Comparison of ENCODE assay signal across 21 cellular contexts in the genomic region with DNA sequence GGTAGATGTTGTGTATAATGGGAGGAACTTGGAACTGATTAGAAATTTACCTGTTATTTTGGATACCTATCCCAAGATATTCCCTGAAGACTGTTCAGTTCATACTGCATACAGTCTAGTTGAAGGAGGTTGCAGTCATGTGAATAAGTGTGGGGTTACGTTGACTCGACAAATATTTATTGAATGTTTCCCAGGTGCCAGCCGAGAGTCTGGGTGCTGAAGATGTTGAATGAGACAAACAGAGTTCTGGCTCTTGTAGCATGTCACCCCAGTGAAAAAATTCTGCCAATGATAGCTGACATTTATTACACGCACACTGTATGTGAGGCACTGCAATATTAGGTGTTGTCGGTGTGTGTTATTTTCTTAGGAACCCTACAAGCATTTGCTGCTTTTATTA.
"Had no signal": no experiment of that assay in that cellular context is flagged by ENCODE, and none has a peak within 500 bp of the region (broad histone marks: within the 10 kb centered on the region; RNA-seq: fewer than 3 reads in every experiment).

No MANE protein-coding gene starts in this region.

- H3K4me3 ChIP-seq: coronary artery, esophagus muscularis mucosa, gastrocnemius medialis, neural progenitor cell, sigmoid colon, smooth muscle cell, stomach, transverse colon, uterus had no signal

- H3K27me3 ChIP-seq: esophagus muscularis mucosa, gastrocnemius medialis, neural progenitor cell, sigmoid colon, stomach, transverse colon, uterus had no signal

- DNase-seq: activated CD4-positive, alpha-beta memory T cell treated with anti-CD3 and anti-CD28 coated beads for 36 hours; activated CD4-positive, alpha-beta T cell treated with anti-CD3 and anti-CD28 coated beads for 48 hours; activated effector memory CD4-positive, alpha-beta T cell treated with anti-CD3 and anti-CD28 coated beads, Interleukin-2, amount 50 U/mL, for 16 hours; activated naive CD4-positive, alpha-beta T cell treated with anti-CD3 and anti-CD28 coated beads, Interleukin-2, amount 10 ng/mL, durations not matched to agents 7 days and 5 days; activated T-cell treated with anti-CD3 and anti-CD28 coated beads for 4 hours; amygdala; cerebellar nuclear complex; gastrocnemius medialis; left colon; naive thymus-derived CD8-positive, alpha-beta T cell; posterior cingulate gyrus; sigmoid colon; stimulated activated CD4-positive, alpha-beta T cell treated with anti-CD3 and anti-CD28 coated beads, Interleukin-15, amount 100 ng/mL, for 24 hours; stomach; transverse colon; uterus had no signal

- H3K36me3 ChIP-seq: esophagus muscularis mucosa, gastrocnemius medialis, neural progenitor cell, sigmoid colon, stomach, transverse colon, uterus had no signal

- H3K9me3 ChIP-seq: esophagus muscularis mucosa, gastrocnemius medialis, sigmoid colon, stomach, transverse colon, uterus had no signal

- ATAC-seq: gastrocnemius medialis; left colon; naive thymus-derived CD8-positive, alpha-beta T cell; stimulated activated memory B cell treated with anti-CD40 and anti-IgM and Interleukin-4, amounts not matched to agents 10 μg/mL and 1 μg/mL and 100 μg/mL, for 72 hours had no signal

- H3K4me1 ChIP-seq: gastrocnemius medialis, neural progenitor cell, uterus had no signal

- H3K27ac ChIP-seq: coronary artery, esophagus muscularis mucosa, gastrocnemius medialis, neural progenitor cell, sigmoid colon, stomach, transverse colon, uterus had no signal
